ENCODE assay signal across 9 cellular contexts in genomic region chr4:169604131-169604900, GRCh38. TPM values are rescaled to one million over a fixed set of nuclear protein-coding genes. Genes with fewer than 3 reads are reported as not detected.
DNase-seq lines count a peak whose midpoint lies in the region; ATAC-seq, FAIRE-seq and TF ChIP-seq lines count a peak whose summit lies in the region.
"Had no signal": no experiment of that assay in that cellular context is flagged by ENCODE, and none has a peak within 500 bp of the region (broad histone marks: within the 10 kb centered on the region; RNA-seq: fewer than 3 reads in every experiment).

No MANE protein-coding gene starts in this region.

- CTCF ChIA-PET in endothelial cell of umbilical vein (lab: Charles Lee) = interaction anchor here (0.7 to 1.0 kb wide), 2 partner anchors 9 to 16 kb away, joined by 3 to 5 read pairs; partner anchors contain the start of gene NEK1

- H3K9me1 ChIP-seq in endothelial cell of umbilical vein (replicated peaks; ENCODE audit: control insufficient read depth, extremely low read depth, insufficient read depth, low read length) = no peaks in the 10 kb centered on the region

- peak; percentile 62 to 72 for ATAC-seq in CD4-positive, CD25-positive, alpha-beta regulatory T cell (ENCODE audit: low read depth in 2 of 2)
- ATAC-seq in GM21390 (IDR thresholded peaks at IDR 0.05; ENCODE audit: unreplicated experiment) (peak; percentile 68), GM21447 (IDR thresholded peaks at IDR 0.05; ENCODE audit: unreplicated experiment) (no peak), GM19467 (IDR thresholded peaks at IDR 0.05; ENCODE audit: unreplicated experiment) (no peak)

- H3K27ac ChIP-seq in CD4-positive, CD25-positive, alpha-beta regulatory T cell (ENCODE audit: insufficient read depth, low read length, poor library complexity, severe bottlenecking) = no peak overlapping the region
- H3K27ac ChIP-seq in endothelial cell of umbilical vein (ENCODE audit: insufficient read depth, low read depth, low read length) = no peak overlapping the region

- H3K36me3 ChIP-seq in CD4-positive, CD25-positive, alpha-beta regulatory T cell (ENCODE audit: control insufficient read depth, insufficient read depth, low read length) = peaks cover 14% of the 10 kb centered on the region
- H3K36me3 ChIP-seq in endothelial cell of umbilical vein (ENCODE audit: control insufficient read depth in 2 of 2, extremely low read depth in 1 of 2, insufficient read depth in 2 of 2, low read length in 2 of 2) = no peaks in the 10 kb centered on the region

- no peak overlapping the region for H3K4me3 Mint-ChIP-seq in CD4-positive, CD25-positive, alpha-beta regulatory T cell

- H3K27ac Mint-ChIP-seq in CD4-positive, CD25-positive, alpha-beta regulatory T cell = no peak overlapping the region

- no peaks in the 10 kb centered on the region for H3K4me1 ChIP-seq in CD4-positive, CD25-positive, alpha-beta regulatory T cell (ENCODE audit: control insufficient read depth, insufficient read depth, low read length, poor library complexity, severe bottlenecking)
- peaks cover 4% of the 10 kb centered on the region for H3K4me1 ChIP-seq in endothelial cell of umbilical vein (ENCODE audit: control insufficient read depth, extremely low read depth, insufficient read depth, low read length)

- H3K4me2 ChIP-seq in endothelial cell of umbilical vein (ENCODE audit: insufficient read depth, low read length) = no peak overlapping the region

- no peak for TF ChIP-seq CTCF in endothelial cell of umbilical vein (IDR thresholded peaks at IDR 0.05; ENCODE audit: extremely low read depth in 1 of 2, insufficient read depth in 1 of 2, low read depth in 1 of 2, low read length in 2 of 2)

- POLR2A ChIA-PET in endothelial cell of umbilical vein (lab: Charles Lee) = no interaction called here

- H3K36me3 Mint-ChIP-seq in CD4-positive, CD25-positive, alpha-beta regulatory T cell = peaks cover 14% of the 10 kb centered on the region

- intact Hi-C loops in endothelial cell of umbilical vein (cut with micrococcal nuclease) = no loop called here

- H3K27me3 ChIP-seq in CD4-positive, CD25-positive, alpha-beta regulatory T cell (ENCODE audit: control insufficient read depth, insufficient read depth, low read length) = no peaks in the 10 kb centered on the region
- H3K27me3 ChIP-seq in endothelial cell of umbilical vein (ENCODE audit: control insufficient read depth in 2 of 2, insufficient read depth in 2 of 2, low read length in 2 of 2) = no peaks in the 10 kb centered on the region

- no peak overlapping the region for H3K9ac ChIP-seq in endothelial cell of umbilical vein (replicated peaks; ENCODE audit: extremely low read depth, insufficient read depth, low read length)

- no peaks in the 10 kb centered on the region for H3K79me2 ChIP-seq in endothelial cell of umbilical vein (ENCODE audit: control insufficient read depth, insufficient read depth, low read length)

- no peaks in the 10 kb centered on the region for H3K9me3 ChIP-seq in CD4-positive, CD25-positive, alpha-beta regulatory T cell (ENCODE audit: control insufficient read depth in 2 of 2, low read length in 2 of 2)
- H3K9me3 ChIP-seq in endothelial cell of umbilical vein (replicated peaks; ENCODE audit: control insufficient read depth, insufficient read depth, low read length) = no peaks in the 10 kb centered on the region

- H2AFZ ChIP-seq in endothelial cell of umbilical vein (ENCODE audit: low read depth, low read length) = no peak overlapping the region

- H3K9me3 Mint-ChIP-seq in CD4-positive, CD25-positive, alpha-beta regulatory T cell = no peaks in the 10 kb centered on the region

- H3K4me3 ChIP-seq in CD4-positive, CD25-positive, alpha-beta regulatory T cell (ENCODE audit: low read depth, low read length) = no peak overlapping the region
- no peak overlapping the region for H3K4me3 ChIP-seq in endothelial cell of umbilical vein (replicated peaks in 1 of 3; ENCODE audit: insufficient read depth in 1 of 3, low read depth in 1 of 3, low read length in 3 of 3)

- peaks cover 21 to 38% (median 32%) of the 10 kb centered on the region in 4 donors for H3K4me1 Mint-ChIP-seq in CD4-positive, CD25-positive, alpha-beta regulatory T cell

- no peaks in the 10 kb centered on the region for H4K20me1 ChIP-seq in endothelial cell of umbilical vein (replicated peaks; ENCODE audit: control insufficient read depth, extremely low read depth, insufficient read depth, low read length)

- dilution Hi-C loops in endothelial cell of umbilical vein (cut with MboI; ENCODE audit: extremely low pct_ligation_motif_present, low sequenced_read_pairs) = no loop called here

- no TSS peak for BruUV-seq in endothelial cell of umbilical vein (replicated peaks; lab: Mats Ljungman, UMichigan)

- H3K27me3 Mint-ChIP-seq in CD4-positive, CD25-positive, alpha-beta regulatory T cell = no peaks in the 10 kb centered on the region

- peak in 1 of 3 donors; percentile 40 for DNase-seq in CD4-positive, CD25-positive, alpha-beta regulatory T cell
- DNase-seq in Kasumi-1 (lab: John Stamatoyannopoulos, UW) (peak; percentile 7 to 18), endothelial cell of umbilical vein (ENCODE audit: low read depth, low spot score) (peak; percentile 31), NCI-H526 (lab: John Stamatoyannopoulos, UW) (no peak)
- DNase-seq in stimulated activated CD4-positive, alpha-beta T cell treated with anti-CD3 and anti-CD28 coated beads, Interleukin-4, amount 100 ng/mL, for 4 hours = no peak

- peak; percentile 50 for FAIRE-seq in endothelial cell of umbilical vein (lab: Jason Lieb, UNC)
- FAIRE-seq: H1 had no signal

- TF ChIP-seq POLR2A in endothelial cell of umbilical vein (IDR thresholded peaks at IDR 0.05; ENCODE audit: low read depth, low read length) = no peak

TF ChIP-seq in endothelial cell of umbilical vein, 7 proteins besides CTCF, POLR2A, EP300 and RAD21:
- TF ChIP-seq MYC (IDR thresholded peaks at IDR 0.05; ENCODE audit: low read depth, low read length) (no peak), FOS (IDR thresholded peaks at IDR 0.05; ENCODE audit: borderline replicate concordance, insufficient read depth, low read length) (peak; percentile 52), JUN (IDR thresholded peaks at IDR 0.05; ENCODE audit: borderline replicate concordance, insufficient read depth, insufficient read length, low read depth) (peak; percentile 40), POLR2AphosphoS5 (IDR thresholded peaks at IDR 0.05; ENCODE audit: insufficient read depth, low read depth, low read length) (no peak), GATA2 (IDR thresholded peaks at IDR 0.05; ENCODE audit: insufficient read depth, insufficient read length, low read depth, low read length) (no peak), MAX (IDR thresholded peaks at IDR 0.05; ENCODE audit: insufficient read depth, insufficient read length) (no peak), EZH2 (IDR thresholded peaks at IDR 0.05; ENCODE audit: borderline replicate concordance, low read depth, low read length, severe bottlenecking) (no peak)

RNA-seq across cellular contexts. Expression of gene NEK1, which starts 8.1 kb away (rescaled TPM):
- 22.9 TPM for total RNA-seq in CD4-positive, CD25-positive, alpha-beta regulatory T cell
- 10 to 100 TPM in 2 of 4 donors, 1 to 10 TPM in 2; 7.7 to 11.0 (median 9.9) TPM for polyA plus RNA-seq in CD4-positive, CD25-positive, alpha-beta regulatory T cell
- 10.1 and 10.4 TPM in 2 replicates for total RNA-seq in endothelial cell of umbilical vein
- polyA plus RNA-seq in endothelial cell of umbilical vein = 1.7 and 2.6 TPM in 2 replicates
- 2.2 and 2.5 TPM in 2 replicates for polyA plus RNA-seq in endothelial cell of umbilical vein (2011; cell fraction: cytosol; rRNA removed)
- 4.9 and 6.6 TPM in 2 replicates for polyA plus RNA-seq in endothelial cell of umbilical vein (2011; cell fraction: nucleus; rRNA removed)
- 5.8 and 7.3 TPM in 2 replicates for polyA plus RNA-seq in endothelial cell of umbilical vein (2012)
- 8.4 and 13.1 TPM in 2 replicates for polyA minus RNA-seq in endothelial cell of umbilical vein
- 4.6 TPM for polyA minus RNA-seq in endothelial cell of umbilical vein (2011; cell fraction: cytosol; rRNA and poly(A)+ RNA removed)
- 24.7 and 26.1 TPM in 2 replicates for polyA minus RNA-seq in endothelial cell of umbilical vein (2011; cell fraction: nucleus; rRNA and poly(A)+ RNA removed)

RNA-seq across cellular contexts. Expression of gene CLCN3, which starts 16.1 kb away (rescaled TPM):
- 17.0 TPM for total RNA-seq in CD4-positive, CD25-positive, alpha-beta regulatory T cell
- 10 to 100 TPM in 1 of 4 donors, 1 to 10 TPM in 3; 6.3 to 12.0 (median 8.5) TPM for polyA plus RNA-seq in CD4-positive, CD25-positive, alpha-beta regulatory T cell
- total RNA-seq in endothelial cell of umbilical vein = 49.0 and 51.4 TPM in 2 replicates
- 12.1 and 16.5 TPM in 2 replicates for polyA plus RNA-seq in endothelial cell of umbilical vein
- 13.2 and 13.6 TPM in 2 replicates for polyA plus RNA-seq in endothelial cell of umbilical vein (2011; cell fraction: cytosol; rRNA removed)
- polyA plus RNA-seq in endothelial cell of umbilical vein (2011; cell fraction: nucleus; rRNA removed) = 13.4 and 21.4 TPM in 2 replicates
- 24.8 and 33.1 TPM in 2 replicates for polyA plus RNA-seq in endothelial cell of umbilical vein (2012)
- polyA minus RNA-seq in endothelial cell of umbilical vein = 82.0 and 86.1 TPM in 2 replicates
- 10.9 TPM for polyA minus RNA-seq in endothelial cell of umbilical vein (2011; cell fraction: cytosol; rRNA and poly(A)+ RNA removed)
- polyA minus RNA-seq in endothelial cell of umbilical vein (2011; cell fraction: nucleus; rRNA and poly(A)+ RNA removed) = 31.2 and 48.2 TPM in 2 replicates

Comparison
In these comparisons a context has a peak if more than half of its experiments do, and no peak if none do; other contexts are left out.
1. ATAC-seq: peak in CD4-positive, CD25-positive, alpha-beta regulatory T cell (2 of 2) and GM21390 (single experiment); none in GM21447 (single experiment) and GM19467 (single experiment).
2. DNase-seq: peak in Kasumi-1 (2 of 2) and endothelial cell of umbilical vein (single experiment); none in NCI-H526 (0 of 2) and stimulated activated CD4-positive, alpha-beta T cell treated with anti-CD3 and anti-CD28 coated beads, Interleukin-4, amount 100 ng/mL, for 4 hours (0 of 2).